ENCODE assay signal across 26 cellular contexts in the genomic region with DNA sequence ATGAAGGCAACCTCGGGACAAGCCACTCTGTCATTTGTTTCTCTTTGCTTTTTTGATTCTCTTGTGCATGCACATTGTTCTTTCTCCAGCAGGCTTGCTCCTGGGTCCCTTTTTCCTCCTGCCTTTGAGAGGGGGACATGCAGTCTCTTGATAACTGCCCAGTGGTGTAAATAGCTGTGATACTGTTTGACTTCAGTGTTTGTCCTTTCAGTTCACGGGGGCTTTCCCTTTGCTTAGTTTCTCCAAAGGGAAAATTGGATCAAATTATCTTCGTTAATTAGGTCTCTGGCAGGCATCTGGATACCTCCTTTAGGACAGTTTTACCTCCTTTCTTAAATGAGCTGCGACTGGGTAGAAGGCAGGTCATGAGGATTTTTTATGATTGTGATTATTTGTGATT.
"Had no signal": no experiment of that assay in that cellular context is flagged by ENCODE, and none has a peak within 500 bp of the region (broad histone marks: within the 10 kb centered on the region; RNA-seq: fewer than 3 reads in every experiment).

No MANE protein-coding gene starts in this region.

- H3K4me3 ChIP-seq: coronary artery, dorsolateral prefrontal cortex, gastroesophageal sphincter, spleen, tibial nerve had no signal

- ATAC-seq: gastroesophageal sphincter; left colon; naive thymus-derived CD4-positive, alpha-beta T cell; right cardiac atrium had no signal

- H3K9me3 ChIP-seq: gastroesophageal sphincter, spleen, tibial nerve had no signal

- DNase-seq: activated CD4-positive, alpha-beta T cell treated with anti-CD3 and anti-CD28 coated beads for 4 hours; activated CD4-positive, alpha-beta T cell treated with anti-CD3 and anti-CD28 coated beads, Interleukin-2, amount 50 U/mL, for 48 hours; activated CD8-positive, alpha-beta memory T cell treated with anti-CD3 and anti-CD28 coated beads, Interleukin-2, amount 50 U/mL, for 4 hours; activated naive CD4-positive, alpha-beta T cell treated with Interleukin-2 at 50 U/mL for 16 hours; activated T-cell treated with anti-CD3 and anti-CD28 coated beads, Interleukin-2, amount 50 U/mL, for 24 hours; anterior cingulate cortex; dorsolateral prefrontal cortex; effector memory CD4-positive, alpha-beta T cell; head of caudate nucleus; hippocampal formation; kidney; left colon; mammary epithelial cell; midbrain; naive thymus-derived CD4-positive, alpha-beta T cell; occipital lobe; right cardiac atrium; spleen; stimulated activated CD4-positive, alpha-beta T cell treated with anti-CD3 and anti-CD28 coated beads, Interleukin-2, amount 100 ng/mL, for 48 hours; stimulated activated naive CD4-positive, alpha-beta T cell treated with Interleukin-2 at 50 U/mL for 16 hours had no signal

- H3K27ac Mint-ChIP-seq: activated naive CD8-positive, alpha-beta T cell; activated T-cell treated with anti-CD3 and anti-CD28 coated beads, Interleukin-2, amount 50 U/mL, for 24 hours had no signal

- H3K27me3 Mint-ChIP-seq: activated naive CD8-positive, alpha-beta T cell; activated T-cell treated with anti-CD3 and anti-CD28 coated beads, Interleukin-2, amount 50 U/mL, for 24 hours; naive thymus-derived CD4-positive, alpha-beta T cell had no signal

- H3K4me1 ChIP-seq: gastroesophageal sphincter, parathyroid adenoma, spleen, tibial nerve had no signal

- H3K27me3 ChIP-seq: dorsolateral prefrontal cortex, gastroesophageal sphincter, spleen, tibial nerve had no signal

- H3K27ac ChIP-seq: coronary artery, gastroesophageal sphincter, parathyroid adenoma, spleen, tibial nerve had no signal

- H3K4me3 Mint-ChIP-seq: activated naive CD8-positive, alpha-beta T cell; activated T-cell treated with anti-CD3 and anti-CD28 coated beads, Interleukin-2, amount 50 U/mL, for 24 hours; naive thymus-derived CD4-positive, alpha-beta T cell; neural crest cell had no signal

- H3K9me3 Mint-ChIP-seq: activated T-cell treated with anti-CD3 and anti-CD28 coated beads, Interleukin-2, amount 50 U/mL, for 24 hours; naive thymus-derived CD4-positive, alpha-beta T cell; neural crest cell had no signal

- H3K4me1 Mint-ChIP-seq: neural crest cell had no signal
